ENCODE assay signal across 18 cellular contexts in genomic region chr1:219347843-219348475, GRCh38.
DNase-seq lines count a peak whose midpoint lies in the region; ATAC-seq and TF ChIP-seq lines count a peak whose summit lies in the region.
"Had no signal": no experiment of that assay in that cellular context is flagged by ENCODE, and none has a peak within 500 bp of the region (broad histone marks: within the 10 kb centered on the region; RNA-seq: fewer than 3 reads in every experiment).

No MANE protein-coding gene starts in this region.

- H3K4me3 ChIP-seq in left ventricle myocardium inferior (no peak overlapping the region), upper lobe of right lung (no peak overlapping the region)

- H3K4me3 Mint-ChIP-seq in osteocyte (ENCODE audit: unreplicated experiment), result no peak overlapping the region
- H3K4me3 Mint-ChIP-seq: activated T-cell treated with anti-CD3 and anti-CD28 coated beads, Interleukin-2, amount 50 U/mL, for 4 hours; endodermal cell had no signal

- DNase-seq in NCI-H146 (lab: John Stamatoyannopoulos, UW), result peak; percentile 31
- no peak for DNase-seq in NCI-H146 treated with DMSO at 0.1 percent for 48 hours (lab: John Stamatoyannopoulos, UW; ENCODE audit: unreplicated experiment)
- peak; percentile 70 for DNase-seq in left ventricle myocardium inferior
- DNase-seq in osteocyte (ENCODE audit: extremely low spot score, unreplicated experiment), result no peak
- DNase-seq in upper lobe of right lung, result peak; percentile 66
- no peak for DNase-seq in COLO829 (ENCODE audit: low spot score)
- DNase-seq in cerebellum (ENCODE audit: low spot score), result no peak
- no peak for DNase-seq in SIG-M5 (lab: John Stamatoyannopoulos, UW)
- DNase-seq: activated CD4-positive, alpha-beta T cell treated with anti-CD3 and anti-CD28 coated beads, Interleukin-2, amount 50 U/mL, for 48 hours; activated T-cell treated with anti-CD3 and anti-CD28 coated beads, Interleukin-2, amount 50 U/mL, for 4 hours; central memory CD4-positive, alpha-beta T cell; endodermal cell; foreskin melanocyte; NCI-H1417 treated with DMSO at 0.1 percent for 48 hours; NCI-H446; OCI-M1; SK-N-SH had no signal

- H3K27ac ChIP-seq in left ventricle myocardium inferior (replicated peaks), result peak overlapping the region; percentile 37
- no peak overlapping the region for H3K27ac ChIP-seq in upper lobe of right lung
- H3K27ac ChIP-seq: KMS-11 had no signal

- H3K36me3 Mint-ChIP-seq in osteocyte (ENCODE audit: unreplicated experiment), result peaks cover 16% of the 10 kb centered on the region

- peak; percentile 51 for ATAC-seq in upper lobe of right lung
- ATAC-seq: activated T-cell treated with anti-CD3 and anti-CD28 coated beads, Interleukin-2, amount 50 U/mL, for 4 hours had no signal

- H3K4me1 ChIP-seq in left ventricle myocardium inferior, result peaks cover 38% of the 10 kb centered on the region
- peaks cover 6% of the 10 kb centered on the region for H3K4me1 ChIP-seq in upper lobe of right lung

- peaks cover 21% of the 10 kb centered on the region for H3K9me3 Mint-ChIP-seq in osteocyte (ENCODE audit: unreplicated experiment)

- no peaks in the 10 kb centered on the region for H3K27me3 ChIP-seq in left ventricle myocardium inferior (ENCODE audit: low read depth)
- no peaks in the 10 kb centered on the region for H3K27me3 ChIP-seq in upper lobe of right lung

- peaks cover 42% of the 10 kb centered on the region for H3K4me1 Mint-ChIP-seq in osteocyte (ENCODE audit: unreplicated experiment)
- H3K4me1 Mint-ChIP-seq: endodermal cell had no signal

- H3K27me3 Mint-ChIP-seq in osteocyte (ENCODE audit: unreplicated experiment), result no peaks in the 10 kb centered on the region

- intact Hi-C loops in left ventricle myocardium inferior (cut with micrococcal nuclease) (no loop called here), upper lobe of right lung (cut with DNase I) (no loop called here)

- TF ChIP-seq CTCF in left ventricle myocardium inferior (IDR thresholded peaks at IDR 0.05; ENCODE audit: borderline replicate concordance), result no peak
- TF ChIP-seq CTCF in osteocyte (IDR thresholded peaks at IDR 0.05), result no peak
- no peak for TF ChIP-seq CTCF in upper lobe of right lung (IDR thresholded peaks at IDR 0.05)

- H3K9me3 ChIP-seq in left ventricle myocardium inferior (replicated peaks), result peaks cover 16% of the 10 kb centered on the region
- H3K9me3 ChIP-seq in upper lobe of right lung, result peaks cover 11% of the 10 kb centered on the region

- H3K36me3 ChIP-seq in left ventricle myocardium inferior, result no peaks in the 10 kb centered on the region
- no peaks in the 10 kb centered on the region for H3K36me3 ChIP-seq in upper lobe of right lung

- H3K27ac Mint-ChIP-seq in osteocyte (ENCODE audit: unreplicated experiment), result peak overlapping the region; percentile 58
- H3K27ac Mint-ChIP-seq: endodermal cell had no signal

Comparison
In these comparisons a context has a peak if more than half of its experiments do, and no peak if none do; other contexts are left out.
1. DNase-seq: peak in NCI-H146 (single experiment), left ventricle myocardium inferior (single experiment) and upper lobe of right lung (single experiment); none in NCI-H146 treated with DMSO at 0.1 percent for 48 hours (single experiment), osteocyte (single experiment), COLO829 (single experiment), cerebellum (single experiment) and SIG-M5 (single experiment).